In the genomic region with DNA sequence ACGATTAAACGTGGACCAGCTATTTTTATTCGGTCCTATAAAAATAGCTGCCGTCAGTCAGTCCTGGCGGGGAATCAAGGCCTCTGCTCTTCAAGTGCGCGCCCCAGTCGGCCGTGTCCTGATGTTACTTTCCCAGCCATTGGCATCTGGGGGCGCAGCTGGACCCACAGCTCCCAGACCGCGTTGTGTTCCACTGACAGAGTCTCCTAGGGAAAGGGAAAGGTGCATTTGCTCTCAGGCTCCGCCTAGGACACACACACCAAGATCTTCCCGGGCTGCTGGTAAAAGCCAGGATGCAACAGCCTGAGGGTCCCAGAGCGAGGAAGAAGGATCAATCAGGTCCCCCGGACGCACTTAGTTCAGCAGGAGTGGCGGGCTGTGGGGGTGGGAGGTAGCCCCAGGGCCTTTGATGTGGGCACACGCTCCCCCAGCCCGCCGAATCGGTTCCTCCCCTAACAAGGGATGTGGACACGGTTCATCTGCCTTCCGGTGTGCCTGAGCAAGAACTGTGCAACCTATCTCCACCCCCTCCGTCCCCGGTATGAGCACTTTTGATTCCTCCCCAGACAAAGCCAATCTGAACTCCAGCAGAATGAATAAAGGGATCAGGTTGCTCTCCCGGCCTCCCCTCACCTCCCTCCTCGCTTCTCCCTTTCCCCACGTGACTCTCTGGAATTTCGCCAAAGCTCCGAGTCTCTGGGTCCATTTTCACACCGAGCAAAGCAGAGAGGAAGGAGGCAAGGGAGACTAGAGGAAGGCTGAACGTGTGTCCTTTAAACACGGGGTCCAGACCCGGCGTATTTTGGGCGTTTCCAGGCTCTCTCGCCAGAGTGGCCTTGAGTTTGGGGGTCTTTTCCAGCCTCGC, we compare ENCODE assay signal across 1 cellular context.
TF ChIP-seq lines count a peak whose summit lies in the region.

No MANE protein-coding gene starts in this region.

TF ChIP-seq in HepG2, 621 proteins besides CTCF, POLR2A, EP300 and RAD21 (continued from another document and continues in another):
- TF ChIP-seq ZNF740 (CRISPR knock-in tag; IDR thresholded peaks at IDR 0.05) (0 out of 2 replicates have a peak, but pooled peaks have one; percentile 23), GZF1 (CRISPR knock-in tag; IDR thresholded peaks at IDR 0.05) (no peak), ZNF207 (IDR thresholded peaks at IDR 0.05; ENCODE audit: borderline replicate concordance) (no peak), ZNF431 (CRISPR knock-in tag; IDR thresholded peaks at IDR 0.05; ENCODE audit: borderline replicate concordance, low read depth) (no peak), KDM5B (CRISPR knock-in tag; IDR thresholded peaks at IDR 0.05; ENCODE audit: borderline replicate concordance) (no peak; the same call in 1 of the 2 replicates), FOXJ3 (CRISPR knock-in tag; IDR thresholded peaks at IDR 0.05; ENCODE audit: borderline replicate concordance) (peak; percentile 77), ZNF678 (CRISPR knock-in tag; IDR thresholded peaks at IDR 0.05) (no peak), BHLHE40 (IDR thresholded peaks at IDR 0.05; ENCODE audit: low read length) (peak; percentile 80), TFAP4 (IDR thresholded peaks at IDR 0.05; ENCODE audit: borderline replicate concordance, low read depth) (no peak), ZNF549 (CRISPR knock-in tag; IDR thresholded peaks at IDR 0.05) (no peak), ARHGAP35 (CRISPR knock-in tag; IDR thresholded peaks at IDR 0.05; ENCODE audit: borderline replicate concordance) (no peak), ZNF577 (CRISPR knock-in tag; IDR thresholded peaks at IDR 0.05; ENCODE audit: borderline replicate concordance, low read depth) (no peak), ZNF34 (CRISPR knock-in tag; IDR thresholded peaks at IDR 0.05; ENCODE audit: borderline replicate concordance) (no peak), CBX5 (CRISPR knock-in tag; IDR thresholded peaks at IDR 0.05; ENCODE audit: borderline replicate concordance) (no peak; the same call in 1 of the 2 replicates), NR2F2 (IDR thresholded peaks at IDR 0.05; ENCODE audit: borderline replicate concordance, low read depth) (no peak; the same call in 1 of the 2 replicates), CSRNP2 (CRISPR knock-in tag; conservative IDR thresholded peaks at IDR 0.05; ENCODE audit: low read depth) (no peak), ZNF564 (CRISPR knock-in tag; IDR thresholded peaks at IDR 0.05) (0 out of 2 replicates have a peak, but pooled peaks have one; percentile 31), ZNF256 (CRISPR knock-in tag; conservative IDR thresholded peaks at IDR 0.05) (0 out of 2 replicates have a peak, but pooled peaks have one; percentile 57), TRIM22 (IDR thresholded peaks at IDR 0.05) (no peak), TMF1 (CRISPR knock-in tag; IDR thresholded peaks at IDR 0.05; ENCODE audit: low read depth) (no peak), JUN (CRISPR knock-in tag; IDR thresholded peaks at IDR 0.05) (0 out of 2 replicates have a peak, but pooled peaks have one; percentile 23), SP1 (IDR thresholded peaks at IDR 0.05) (no peak), SP1 (CRISPR knock-in tag; IDR thresholded peaks at IDR 0.05) (no peak), CENPBD1 (CRISPR knock-in tag; IDR thresholded peaks at IDR 0.05; ENCODE audit: borderline replicate concordance, low read depth) (no peak), FOXC1 (CRISPR knock-in tag; IDR thresholded peaks at IDR 0.05; ENCODE audit: borderline replicate concordance) (no peak), SALL2 (CRISPR knock-in tag; IDR thresholded peaks at IDR 0.05) (peak; percentile 62), HOXA9 (CRISPR knock-in tag; IDR thresholded peaks at IDR 0.05; ENCODE audit: borderline replicate concordance) (no peak), ZNF576 (CRISPR knock-in tag; IDR thresholded peaks at IDR 0.05) (no peak), ZSCAN9 (CRISPR knock-in tag; IDR thresholded peaks at IDR 0.05; ENCODE audit: borderline replicate concordance) (no peak; the same call in 1 of the 2 replicates), KLF6 (CRISPR knock-in tag; IDR thresholded peaks at IDR 0.05) (peak; percentile 80; the same call in 1 of the 2 replicates), JARID2 (CRISPR knock-in tag; IDR thresholded peaks at IDR 0.05; ENCODE audit: insufficient replicate concordance) (no peak)
- TF ChIP-seq, protein P1, sequence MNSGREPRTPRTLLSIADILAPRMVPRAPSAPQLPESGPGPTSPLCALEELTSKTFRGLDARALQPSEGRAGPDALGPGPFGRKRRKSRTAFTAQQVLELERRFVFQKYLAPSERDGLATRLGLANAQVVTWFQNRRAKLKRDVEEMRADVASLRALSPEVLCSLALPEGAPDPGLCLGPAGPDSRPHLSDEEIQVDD (CRISPR knock-in tag; IDR thresholded peaks at IDR 0.05; ENCODE audit: borderline replicate concordance) = no peak
- TF ChIP-seq, protein P2, sequence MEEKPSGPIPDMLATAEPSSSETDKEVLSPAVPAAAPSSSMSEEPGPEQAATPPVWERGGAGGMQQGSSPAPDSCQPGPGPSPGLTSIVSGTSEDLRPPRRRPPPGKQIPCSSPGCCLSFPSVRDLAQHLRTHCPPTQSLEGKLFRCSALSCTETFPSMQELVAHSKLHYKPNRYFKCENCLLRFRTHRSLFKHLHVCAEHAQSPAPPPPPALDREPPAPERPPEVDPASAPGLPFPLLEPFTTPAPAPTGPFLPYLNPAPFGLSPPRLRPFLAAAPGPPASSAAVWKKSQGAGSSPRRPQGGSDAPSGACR (CRISPR knock-in tag; IDR thresholded peaks at IDR 0.05) = no peak
- TF ChIP-seq, protein P3, sequence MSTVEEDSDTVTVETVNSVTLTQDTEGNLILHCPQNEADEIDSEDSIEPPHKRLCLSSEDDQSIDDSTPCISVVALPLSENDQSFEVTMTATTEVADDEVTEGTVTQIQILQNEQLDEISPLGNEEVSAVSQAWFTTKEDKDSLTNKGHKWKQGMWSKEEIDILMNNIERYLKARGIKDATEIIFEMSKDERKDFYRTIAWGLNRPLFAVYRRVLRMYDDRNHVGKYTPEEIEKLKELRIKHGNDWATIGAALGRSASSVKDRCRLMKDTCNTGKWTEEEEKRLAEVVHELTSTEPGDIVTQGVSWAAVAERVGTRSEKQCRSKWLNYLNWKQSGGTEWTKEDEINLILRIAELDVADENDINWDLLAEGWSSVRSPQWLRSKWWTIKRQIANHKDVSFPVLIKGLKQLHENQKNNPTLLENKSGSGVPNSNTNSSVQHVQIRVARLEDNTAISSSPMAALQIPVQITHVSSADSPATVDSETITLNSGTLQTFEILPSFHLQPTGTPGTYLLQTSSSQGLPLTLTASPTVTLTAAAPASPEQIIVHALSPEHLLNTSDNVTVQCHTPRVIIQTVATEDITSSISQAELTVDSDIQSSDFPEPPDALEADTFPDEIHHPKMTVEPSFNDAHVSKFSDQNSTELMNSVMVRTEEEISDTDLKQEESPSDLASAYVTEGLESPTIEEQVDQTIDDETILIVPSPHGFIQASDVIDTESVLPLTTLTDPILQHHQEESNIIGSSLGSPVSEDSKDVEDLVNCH (CRISPR knock-in tag; IDR thresholded peaks at IDR 0.05) = no peak
- TF ChIP-seq, protein P4, sequence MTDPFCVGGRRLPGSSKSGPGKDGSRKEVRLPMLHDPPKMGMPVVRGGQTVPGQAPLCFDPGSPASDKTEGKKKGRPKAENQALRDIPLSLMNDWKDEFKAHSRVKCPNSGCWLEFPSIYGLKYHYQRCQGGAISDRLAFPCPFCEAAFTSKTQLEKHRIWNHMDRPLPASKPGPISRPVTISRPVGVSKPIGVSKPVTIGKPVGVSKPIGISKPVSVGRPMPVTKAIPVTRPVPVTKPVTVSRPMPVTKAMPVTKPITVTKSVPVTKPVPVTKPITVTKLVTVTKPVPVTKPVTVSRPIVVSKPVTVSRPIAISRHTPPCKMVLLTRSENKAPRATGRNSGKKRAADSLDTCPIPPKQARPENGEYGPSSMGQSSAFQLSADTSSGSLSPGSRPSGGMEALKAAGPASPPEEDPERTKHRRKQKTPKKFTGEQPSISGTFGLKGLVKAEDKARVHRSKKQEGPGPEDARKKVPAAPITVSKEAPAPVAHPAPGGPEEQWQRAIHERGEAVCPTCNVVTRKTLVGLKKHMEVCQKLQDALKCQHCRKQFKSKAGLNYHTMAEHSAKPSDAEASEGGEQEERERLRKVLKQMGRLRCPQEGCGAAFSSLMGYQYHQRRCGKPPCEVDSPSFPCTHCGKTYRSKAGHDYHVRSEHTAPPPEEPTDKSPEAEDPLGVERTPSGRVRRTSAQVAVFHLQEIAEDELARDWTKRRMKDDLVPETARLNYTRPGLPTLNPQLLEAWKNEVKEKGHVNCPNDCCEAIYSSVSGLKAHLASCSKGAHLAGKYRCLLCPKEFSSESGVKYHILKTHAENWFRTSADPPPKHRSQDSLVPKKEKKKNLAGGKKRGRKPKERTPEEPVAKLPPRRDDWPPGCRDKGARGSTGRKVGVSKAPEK (CRISPR knock-in tag; IDR thresholded peaks at IDR 0.05; ENCODE audit: borderline replicate concordance) = no peak
- TF ChIP-seq, protein P5, sequence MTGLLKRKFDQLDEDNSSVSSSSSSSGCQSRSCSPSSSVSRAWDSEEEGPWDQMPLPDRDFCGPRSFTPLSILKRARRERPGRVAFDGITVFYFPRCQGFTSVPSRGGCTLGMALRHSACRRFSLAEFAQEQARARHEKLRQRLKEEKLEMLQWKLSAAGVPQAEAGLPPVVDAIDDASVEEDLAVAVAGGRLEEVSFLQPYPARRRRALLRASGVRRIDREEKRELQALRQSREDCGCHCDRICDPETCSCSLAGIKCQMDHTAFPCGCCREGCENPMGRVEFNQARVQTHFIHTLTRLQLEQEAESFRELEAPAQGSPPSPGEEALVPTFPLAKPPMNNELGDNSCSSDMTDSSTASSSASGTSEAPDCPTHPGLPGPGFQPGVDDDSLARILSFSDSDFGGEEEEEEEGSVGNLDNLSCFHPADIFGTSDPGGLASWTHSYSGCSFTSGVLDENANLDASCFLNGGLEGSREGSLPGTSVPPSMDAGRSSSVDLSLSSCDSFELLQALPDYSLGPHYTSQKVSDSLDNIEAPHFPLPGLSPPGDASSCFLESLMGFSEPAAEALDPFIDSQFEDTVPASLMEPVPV (CRISPR knock-in tag; IDR thresholded peaks at IDR 0.05) = peak; percentile 72; the same call in 1 of the 2 replicates
- TF ChIP-seq, protein P6, sequence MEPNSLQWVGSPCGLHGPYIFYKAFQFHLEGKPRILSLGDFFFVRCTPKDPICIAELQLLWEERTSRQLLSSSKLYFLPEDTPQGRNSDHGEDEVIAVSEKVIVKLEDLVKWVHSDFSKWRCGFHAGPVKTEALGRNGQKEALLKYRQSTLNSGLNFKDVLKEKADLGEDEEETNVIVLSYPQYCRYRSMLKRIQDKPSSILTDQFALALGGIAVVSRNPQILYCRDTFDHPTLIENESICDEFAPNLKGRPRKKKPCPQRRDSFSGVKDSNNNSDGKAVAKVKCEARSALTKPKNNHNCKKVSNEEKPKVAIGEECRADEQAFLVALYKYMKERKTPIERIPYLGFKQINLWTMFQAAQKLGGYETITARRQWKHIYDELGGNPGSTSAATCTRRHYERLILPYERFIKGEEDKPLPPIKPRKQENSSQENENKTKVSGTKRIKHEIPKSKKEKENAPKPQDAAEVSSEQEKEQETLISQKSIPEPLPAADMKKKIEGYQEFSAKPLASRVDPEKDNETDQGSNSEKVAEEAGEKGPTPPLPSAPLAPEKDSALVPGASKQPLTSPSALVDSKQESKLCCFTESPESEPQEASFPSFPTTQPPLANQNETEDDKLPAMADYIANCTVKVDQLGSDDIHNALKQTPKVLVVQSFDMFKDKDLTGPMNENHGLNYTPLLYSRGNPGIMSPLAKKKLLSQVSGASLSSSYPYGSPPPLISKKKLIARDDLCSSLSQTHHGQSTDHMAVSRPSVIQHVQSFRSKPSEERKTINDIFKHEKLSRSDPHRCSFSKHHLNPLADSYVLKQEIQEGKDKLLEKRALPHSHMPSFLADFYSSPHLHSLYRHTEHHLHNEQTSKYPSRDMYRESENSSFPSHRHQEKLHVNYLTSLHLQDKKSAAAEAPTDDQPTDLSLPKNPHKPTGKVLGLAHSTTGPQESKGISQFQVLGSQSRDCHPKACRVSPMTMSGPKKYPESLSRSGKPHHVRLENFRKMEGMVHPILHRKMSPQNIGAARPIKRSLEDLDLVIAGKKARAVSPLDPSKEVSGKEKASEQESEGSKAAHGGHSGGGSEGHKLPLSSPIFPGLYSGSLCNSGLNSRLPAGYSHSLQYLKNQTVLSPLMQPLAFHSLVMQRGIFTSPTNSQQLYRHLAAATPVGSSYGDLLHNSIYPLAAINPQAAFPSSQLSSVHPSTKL (CRISPR knock-in tag; IDR thresholded peaks at IDR 0.05) = no peak
